ENCODE assay signal across 13 cellular contexts in genomic region chr18:2597639-2598038, GRCh38. TPM values are rescaled to one million over a fixed set of nuclear protein-coding genes. Genes with fewer than 3 reads are reported as not detected.
DNase-seq lines count a peak whose midpoint lies in the region; ATAC-seq and TF ChIP-seq lines count a peak whose summit lies in the region.
"Had no signal": no experiment of that assay in that cellular context is flagged by ENCODE, and none has a peak within 500 bp of the region (broad histone marks: within the 10 kb centered on the region; RNA-seq: fewer than 3 reads in every experiment).

No MANE protein-coding gene starts in this region.

- CTCF ChIA-PET in activated CD4-positive, alpha-beta memory T cell treated with anti-CD3 and anti-CD28 coated beads, Interleukin-2, amount 10 ng/mL, durations not matched to agents 7 days and 5 days (lab: Charles Lee), result no interaction called here

- no peaks in the 10 kb centered on the region for H3K79me2 ChIP-seq in DND-41 (ENCODE audit: insufficient read depth, low read length)
- no peaks in the 10 kb centered on the region for H3K79me2 ChIP-seq in osteoblast (ENCODE audit: insufficient read depth, low read length)

- in situ Hi-C loops in brain microvascular endothelial cell (cut with HindIII; ENCODE audit: low pct_ligation_motif_present, low sequenced_read_pairs), result no loop called here

- H3K36me3 ChIP-seq in DND-41 (ENCODE audit: insufficient read depth, low read length) (peaks cover 89% of the 10 kb centered on the region), osteoblast (ENCODE audit: insufficient read depth, low read length) (peaks cover 8% of the 10 kb centered on the region), brain microvascular endothelial cell (replicated peaks) (no peaks in the 10 kb centered on the region)

- TF ChIP-seq CTCF in DND-41 (IDR thresholded peaks at IDR 0.05; ENCODE audit: borderline replicate concordance, extremely low read depth, low read length, poor library complexity, severe bottlenecking), result no peak
- no peak for TF ChIP-seq CTCF in osteoblast (IDR thresholded peaks at IDR 0.05; ENCODE audit: extremely low read depth, low read depth, low read length)
- no peak for TF ChIP-seq CTCF in brain microvascular endothelial cell (IDR thresholded peaks at IDR 0.05; ENCODE audit: low read depth, low read length, missing control alignments)

- no peaks in the 10 kb centered on the region for H3K9me3 ChIP-seq in DND-41 (ENCODE audit: insufficient read depth, low read length, severe bottlenecking)
- no peaks in the 10 kb centered on the region for H3K9me3 ChIP-seq in osteoblast (ENCODE audit: low read depth, low read length)
- H3K9me3 ChIP-seq: BE2C, MG63 had no signal

- ATAC-seq in DND-41 (ENCODE audit: insufficient read depth, low read depth), result peak; percentile 60; the same call in 2 of the 3 replicates

- peaks cover 3% of the 10 kb centered on the region for H3K36me3 Mint-ChIP-seq in activated naive CD4-positive, alpha-beta T cell treated with anti-CD3 and anti-CD28 coated beads, Interleukin-2, amount 50 U/mL, for 24 hours
- peaks cover 77% of the 10 kb centered on the region for H3K36me3 Mint-ChIP-seq in activated CD4-positive, alpha-beta memory T cell treated with anti-CD3 and anti-CD28 coated beads, Interleukin-2, amount 10 ng/mL, durations not matched to agents 7 days and 5 days (ENCODE audit: low read depth)

- POLR2A ChIA-PET in activated CD4-positive, alpha-beta memory T cell treated with anti-CD3 and anti-CD28 coated beads, Interleukin-2, amount 10 ng/mL, durations not matched to agents 7 days and 5 days (lab: Charles Lee), result no interaction called here

- no peaks in the 10 kb centered on the region for H4K20me1 ChIP-seq in DND-41 (ENCODE audit: insufficient read depth, low read length)
- H4K20me1 ChIP-seq in osteoblast (ENCODE audit: insufficient read depth, low read length), result no peaks in the 10 kb centered on the region

- no peak overlapping the region for H2AFZ ChIP-seq in DND-41 (ENCODE audit: low read depth, low read length)
- peak overlapping the region; percentile 15 for H2AFZ ChIP-seq in osteoblast (ENCODE audit: low read length)

- no peak overlapping the region for H3K27ac ChIP-seq in DND-41 (ENCODE audit: low read length)
- H3K27ac ChIP-seq in osteoblast (ENCODE audit: low read depth, low read length), result no peak overlapping the region
- no peak overlapping the region for H3K27ac ChIP-seq in brain microvascular endothelial cell

- H3K9ac ChIP-seq in DND-41 (ENCODE audit: low read depth, low read length), result no peak overlapping the region

- H3K27me3 ChIP-seq in DND-41 (ENCODE audit: insufficient read depth, low read length, poor library complexity) (no peaks in the 10 kb centered on the region), osteoblast (ENCODE audit: insufficient read depth, low read length) (no peaks in the 10 kb centered on the region), brain microvascular endothelial cell (replicated peaks) (no peaks in the 10 kb centered on the region)
- H3K27me3 ChIP-seq: BE2C, MG63 had no signal

- H3K27me3 Mint-ChIP-seq in activated naive CD4-positive, alpha-beta T cell treated with anti-CD3 and anti-CD28 coated beads, Interleukin-2, amount 50 U/mL, for 24 hours, result no peaks in the 10 kb centered on the region
- H3K27me3 Mint-ChIP-seq in activated CD4-positive, alpha-beta memory T cell treated with anti-CD3 and anti-CD28 coated beads, Interleukin-2, amount 10 ng/mL, durations not matched to agents 7 days and 5 days, result no peaks in the 10 kb centered on the region

- no peak overlapping the region for H3K4me3 Mint-ChIP-seq in activated naive CD4-positive, alpha-beta T cell treated with anti-CD3 and anti-CD28 coated beads, Interleukin-2, amount 50 U/mL, for 24 hours
- H3K4me3 Mint-ChIP-seq in activated CD4-positive, alpha-beta memory T cell treated with anti-CD3 and anti-CD28 coated beads, Interleukin-2, amount 10 ng/mL, durations not matched to agents 7 days and 5 days, result no peak overlapping the region

- H3K4me1 ChIP-seq in DND-41 (ENCODE audit: insufficient read depth, low read length) (no peaks in the 10 kb centered on the region), osteoblast (ENCODE audit: insufficient read depth, low read length) (peaks cover 3% of the 10 kb centered on the region)
- H3K4me1 ChIP-seq: BE2C had no signal

- peaks cover 69% of the 10 kb centered on the region for H3K4me1 Mint-ChIP-seq in activated naive CD4-positive, alpha-beta T cell treated with anti-CD3 and anti-CD28 coated beads, Interleukin-2, amount 50 U/mL, for 24 hours
- peaks cover 28% of the 10 kb centered on the region for H3K4me1 Mint-ChIP-seq in activated CD4-positive, alpha-beta memory T cell treated with anti-CD3 and anti-CD28 coated beads, Interleukin-2, amount 10 ng/mL, durations not matched to agents 7 days and 5 days

- H3K27ac Mint-ChIP-seq in activated naive CD4-positive, alpha-beta T cell treated with anti-CD3 and anti-CD28 coated beads, Interleukin-2, amount 50 U/mL, for 24 hours, result peak overlapping the region; percentile 64
- peak overlapping the region; percentile 63 for H3K27ac Mint-ChIP-seq in activated CD4-positive, alpha-beta memory T cell treated with anti-CD3 and anti-CD28 coated beads, Interleukin-2, amount 10 ng/mL, durations not matched to agents 7 days and 5 days

- no peak overlapping the region for H3K4me2 ChIP-seq in DND-41 (ENCODE audit: insufficient read depth, low read length)
- no peak overlapping the region for H3K4me2 ChIP-seq in osteoblast (ENCODE audit: insufficient read depth, low read length)

- no peak for DNase-seq in activated naive CD4-positive, alpha-beta T cell treated with anti-CD3 and anti-CD28 coated beads, Interleukin-2, amount 50 U/mL, for 16 hours
- DNase-seq in DND-41, result no peak
- no peak for DNase-seq in activated CD4-positive, alpha-beta memory T cell treated with anti-CD3 and anti-CD28 coated beads, Interleukin-2, amount 10 ng/mL, durations not matched to agents 7 days and 5 days
- no peak for DNase-seq in osteoblast (ENCODE audit: insufficient read length, low spot score, missing footprints)
- DNase-seq in brain microvascular endothelial cell, result no peak
- no peak for DNase-seq in NK-92 (lab: John Stamatoyannopoulos, UW; ENCODE audit: unreplicated experiment)
- DNase-seq: BE2C, EL, MG63, NCI-H1092 treated with DMSO at 0.1 percent for 48 hours, NCI-H1694 treated with DMSO at 0.1 percent for 48 hours, NCI-H446 had no signal

- H3K9me3 Mint-ChIP-seq in activated naive CD4-positive, alpha-beta T cell treated with anti-CD3 and anti-CD28 coated beads, Interleukin-2, amount 50 U/mL, for 24 hours, result peaks cover 5% of the 10 kb centered on the region
- peaks cover 3% of the 10 kb centered on the region for H3K9me3 Mint-ChIP-seq in activated CD4-positive, alpha-beta memory T cell treated with anti-CD3 and anti-CD28 coated beads, Interleukin-2, amount 10 ng/mL, durations not matched to agents 7 days and 5 days

- H3K4me3 ChIP-seq in DND-41 (ENCODE audit: low read depth in 1 of 2, low read length in 2 of 2) (no peak overlapping the region), osteoblast (ENCODE audit: insufficient read depth, low read length) (no peak overlapping the region), brain microvascular endothelial cell (ENCODE audit: low read depth, low read length) (no peak overlapping the region)
- H3K4me3 ChIP-seq: MG63 had no signal

RNA-seq across cellular contexts. Expression of gene NDC80, which starts 26.3 kb away (rescaled TPM):
- 10 to 100 TPM; 78.0 to 78.9 TPM for total RNA-seq in activated CD4-positive, alpha-beta memory T cell treated with anti-CD3 and anti-CD28 coated beads, Interleukin-2, amount 10 ng/mL, durations not matched to agents 7 days and 5 days
- total RNA-seq in osteoblast, result 2.2 and 3.5 TPM in 2 replicates

RNA-seq across cellular contexts. Expression of gene METTL4, which starts 26.3 kb away (rescaled TPM):
- 10 to 100 TPM; 22.1 to 23.7 TPM for total RNA-seq in activated CD4-positive, alpha-beta memory T cell treated with anti-CD3 and anti-CD28 coated beads, Interleukin-2, amount 10 ng/mL, durations not matched to agents 7 days and 5 days
- 8.8 and 10.5 TPM in 2 replicates for total RNA-seq in osteoblast

RNA-seq across cellular contexts. Expression of gene SMCHD1, which starts 57.9 kb away (rescaled TPM):
- 100 to 1,000 TPM; 162 TPM for total RNA-seq in activated CD4-positive, alpha-beta memory T cell treated with anti-CD3 and anti-CD28 coated beads, Interleukin-2, amount 10 ng/mL, durations not matched to agents 7 days and 5 days
- 52.2 and 53.6 TPM in 2 replicates for total RNA-seq in osteoblast

Comparison
In these comparisons a context has a peak if more than half of its experiments do, and no peak if none do; other contexts are left out.
1. RNA of gene NDC80, which starts 26.3 kb away (total RNA-seq): 78.0 to 78.9 TPM in activated CD4-positive, alpha-beta memory T cell treated with anti-CD3 and anti-CD28 coated beads, Interleukin-2, amount 10 ng/mL, durations not matched to agents 7 days and 5 days; 2.2 to 3.5 TPM in osteoblast; every median in the first group is over 10 times any median in the second.